8 cellular contexts compared by ENCODE assay signal in the genomic region with DNA sequence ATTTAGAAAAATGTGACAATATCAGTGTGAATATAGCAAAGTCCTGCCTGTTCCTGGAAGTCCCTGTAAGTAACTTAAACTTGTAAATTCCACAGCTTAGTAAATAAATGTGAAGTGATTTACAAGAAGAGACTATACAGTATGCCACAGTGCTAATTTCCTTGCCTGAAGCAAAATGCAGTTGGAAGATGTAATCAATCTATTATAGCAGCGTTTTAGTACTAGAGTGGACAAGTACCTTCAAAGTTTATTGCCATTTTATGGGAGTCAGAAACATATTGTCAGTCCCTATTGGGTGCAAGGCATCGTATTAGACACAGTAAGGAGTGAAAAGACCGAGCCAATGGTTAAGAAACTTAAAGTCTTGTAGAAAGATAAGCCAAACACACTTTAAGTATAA.
"Had no signal": no experiment of that assay in that cellular context is flagged by ENCODE, and none has a peak within 500 bp of the region (broad histone marks: within the 10 kb centered on the region; RNA-seq: fewer than 3 reads in every experiment).

No MANE protein-coding gene starts in this region.

- H3K27ac ChIP-seq: HL-60, KMS-11 had no signal

- H3K9ac ChIP-seq: KMS-11 had no signal

- H3K4me2 ChIP-seq: KMS-11 had no signal

- H3K4me3 ChIP-seq: K562 had no signal

- DNase-seq: IMR-90, Karpas-422, KBM-7, KG1 had no signal

- ATAC-seq: HepG2, K562 had no signal
